8 cellular contexts compared by ENCODE assay signal in genomic region chr19:7705387-7706187, GRCh38. TPM values are rescaled to one million over a fixed set of nuclear protein-coding genes. Genes with fewer than 3 reads are reported as not detected.
DNase-seq lines count a peak whose midpoint lies in the region; ATAC-seq, FAIRE-seq and TF ChIP-seq lines count a peak whose summit lies in the region.

No MANE protein-coding gene starts in this region.

- H3K27ac ChIP-seq in GM23338 (ENCODE audit: low read depth) (no peak overlapping the region), brain microvascular endothelial cell (no peak overlapping the region)

- H3K9me3 Mint-ChIP-seq in GM23338: no peaks in the 10 kb centered on the region
- H3K9me3 Mint-ChIP-seq in activated naive CD8-positive, alpha-beta T cell treated with anti-CD3 and anti-CD28 coated beads for 36 hours: no peaks in the 10 kb centered on the region
- no peaks in the 10 kb centered on the region for H3K9me3 Mint-ChIP-seq in endothelial cell (ENCODE audit: unreplicated experiment)

- no peak for FAIRE-seq in H54 (lab: Jason Lieb, UNC)

- no peaks in the 10 kb centered on the region for H3F3A ChIP-seq in GM23338 (replicated peaks; ENCODE audit: low read depth)

- no peaks in the 10 kb centered on the region; the same call in 2 of the 3 replicates for H3K36me3 Mint-ChIP-seq in GM23338 (ENCODE audit: low read depth)
- peaks cover 3% of the 10 kb centered on the region for H3K36me3 Mint-ChIP-seq in activated naive CD8-positive, alpha-beta T cell treated with anti-CD3 and anti-CD28 coated beads for 36 hours
- H3K36me3 Mint-ChIP-seq in endothelial cell (ENCODE audit: low read depth, unreplicated experiment): no peaks in the 10 kb centered on the region

- peak; percentile 45; the same call in 2 of the 3 replicates for ATAC-seq in GM23338
- no peak for ATAC-seq in HG03097 (IDR thresholded peaks at IDR 0.05; ENCODE audit: low FRiP score, unreplicated experiment)

- H3K4me3 ChIP-seq in GM23338: no peak overlapping the region
- no peak overlapping the region for H3K4me3 ChIP-seq in brain microvascular endothelial cell (ENCODE audit: low read depth, low read length)

- H3K79me2 ChIP-seq in GM23338 (replicated peaks; ENCODE audit: insufficient read depth): no peaks in the 10 kb centered on the region

- H3K4me1 Mint-ChIP-seq in GM23338 (no peaks in the 10 kb centered on the region), endothelial cell (ENCODE audit: unreplicated experiment) (no peaks in the 10 kb centered on the region)
- H3K4me1 Mint-ChIP-seq in activated naive CD8-positive, alpha-beta T cell treated with anti-CD3 and anti-CD28 coated beads for 36 hours: peaks cover 40% of the 10 kb centered on the region

- H3K27me3 Mint-ChIP-seq in GM23338 (ENCODE audit: insufficient read depth, low read depth, poor library complexity): peaks cover 13% of the 10 kb centered on the region
- H3K27me3 Mint-ChIP-seq in activated naive CD8-positive, alpha-beta T cell treated with anti-CD3 and anti-CD28 coated beads for 36 hours: peaks cover 3% of the 10 kb centered on the region
- peaks cover 11% of the 10 kb centered on the region for H3K27me3 Mint-ChIP-seq in endothelial cell (ENCODE audit: unreplicated experiment)

- H3K9me2 ChIP-seq in GM23338 (ENCODE audit: insufficient read depth): no peaks in the 10 kb centered on the region

- H3K27ac Mint-ChIP-seq in GM23338: no peak overlapping the region; the same call in 1 of the 2 replicates
- peak overlapping the region; percentile 89 for H3K27ac Mint-ChIP-seq in activated naive CD8-positive, alpha-beta T cell treated with anti-CD3 and anti-CD28 coated beads for 36 hours
- no peak overlapping the region for H3K27ac Mint-ChIP-seq in endothelial cell (ENCODE audit: unreplicated experiment)

- H3K4me1 ChIP-seq in GM23338 (ENCODE audit: insufficient read depth): no peaks in the 10 kb centered on the region

- DNase-seq in GM23338 (ENCODE audit: low spot score) (no peak), T-helper 2 cell (peak; percentile 21 to 94 (median 61)), endothelial cell (ENCODE audit: low spot score) (no peak), brain microvascular endothelial cell (no peak), H54 (ENCODE audit: insufficient read length, low spot score) (no peak)
- peak; percentile 82 for DNase-seq in activated naive CD8-positive, alpha-beta T cell treated with anti-CD3 and anti-CD28 coated beads for 36 hours
- peak; percentile 44 to 61 for DNase-seq in stimulated activated CD4-positive, alpha-beta T cell treated with anti-CD3 and anti-CD28 coated beads, Interleukin-15, amount 100 ng/mL, for 1 hour (ENCODE audit: low read depth in 1 of 2, low spot score in 1 of 2)

- H3K27me3 ChIP-seq in GM23338 (ENCODE audit: insufficient read depth) (no peaks in the 10 kb centered on the region), brain microvascular endothelial cell (replicated peaks) (no peaks in the 10 kb centered on the region)

- no peaks in the 10 kb centered on the region for H4K20me1 ChIP-seq in GM23338 (replicated peaks; ENCODE audit: insufficient read depth)

- H2AFZ ChIP-seq in GM23338: no peak overlapping the region; the same call in 1 of the 2 replicates

- no peaks in the 10 kb centered on the region for H3K36me3 ChIP-seq in GM23338 (ENCODE audit: insufficient read depth)
- H3K36me3 ChIP-seq in brain microvascular endothelial cell (replicated peaks): no peaks in the 10 kb centered on the region

- H3K4me2 ChIP-seq in GM23338: no peak overlapping the region

- TF ChIP-seq CTCF in GM23338 (conservative IDR thresholded peaks at IDR 0.05; ENCODE audit: low read depth in 2 of 2): no peak
- no peak for TF ChIP-seq CTCF in endothelial cell (IDR thresholded peaks at IDR 0.05; ENCODE audit: unreplicated experiment)
- TF ChIP-seq CTCF in brain microvascular endothelial cell (IDR thresholded peaks at IDR 0.05; ENCODE audit: low read depth, low read length, missing control alignments): no peak

- H3K4me3 Mint-ChIP-seq in GM23338 (no peak overlapping the region), endothelial cell (ENCODE audit: unreplicated experiment) (no peak overlapping the region)
- peak overlapping the region; percentile 50 for H3K4me3 Mint-ChIP-seq in activated naive CD8-positive, alpha-beta T cell treated with anti-CD3 and anti-CD28 coated beads for 36 hours

- no peak for TF ChIP-seq POLR2A in H54 (IDR thresholded peaks at IDR 0.05; ENCODE audit: low read depth, low read length)

- in situ Hi-C loops in brain microvascular endothelial cell (cut with HindIII; ENCODE audit: low pct_ligation_motif_present, low sequenced_read_pairs): no loop called here

TF ChIP-seq in GM23338, 12 proteins besides CTCF, POLR2A, EP300 and RAD21 (continues in another document):
- TF ChIP-seq ZNF114 (CRISPR knock-in tag; IDR thresholded peaks at IDR 0.05) (no peak), POLR2AphosphoS5 (IDR thresholded peaks at IDR 0.05; ENCODE audit: low read depth) (no peak), EZH2phosphoT487 (IDR thresholded peaks at IDR 0.05; ENCODE audit: unreplicated experiment) (no peak), EZH2 (IDR thresholded peaks at IDR 0.05; ENCODE audit: low read depth, unreplicated experiment) (no peak), ZNF331 (CRISPR knock-in tag; IDR thresholded peaks at IDR 0.05; ENCODE audit: low read depth) (no peak), NANOG (IDR thresholded peaks at IDR 0.05; ENCODE audit: borderline replicate concordance) (no peak)

RNA-seq across cellular contexts. Expression of gene FCER2, which starts 3.7 kb away (rescaled TPM):
- not detected in 2 replicates for total RNA-seq in GM23338 (2014; rRNA removed; shearing (Covaris generic))
- 0.29 and 0.38 TPM in 2 replicates for polyA plus RNA-seq in GM23338 (2016; fragmentation: Nextera tagmentation; extraction: Ambion mirVana)
- total RNA-seq in activated naive CD8-positive, alpha-beta T cell treated with anti-CD3 and anti-CD28 coated beads for 36 hours: 1 to 10 TPM; 1.5 to 1.7 TPM
- not detected for total RNA-seq in endothelial cell (ENCODE audit: unreplicated experiment)

RNA-seq across cellular contexts. Expression of gene TRAPPC5, which starts 25.0 kb away (rescaled TPM):
- 78.3 and 83.8 TPM in 2 replicates for total RNA-seq in GM23338 (2014; rRNA removed; shearing (Covaris generic))
- 252 and 284 TPM in 2 replicates for polyA plus RNA-seq in GM23338 (2016; fragmentation: Nextera tagmentation; extraction: Ambion mirVana)
- 10 to 100 TPM; 83.3 to 83.8 TPM for total RNA-seq in activated naive CD8-positive, alpha-beta T cell treated with anti-CD3 and anti-CD28 coated beads for 36 hours
- total RNA-seq in endothelial cell (ENCODE audit: unreplicated experiment): 82.0 TPM

RNA-seq across cellular contexts. Expression of gene CLEC4G, which starts 26.3 kb away (rescaled TPM):
- total RNA-seq in GM23338 (2014; rRNA removed; shearing (Covaris generic)): 0.23 and 0.52 TPM in 2 replicates
- polyA plus RNA-seq in GM23338 (2016; fragmentation: Nextera tagmentation; extraction: Ambion mirVana): 0.65 and 0.70 TPM in 2 replicates
- not detected for total RNA-seq in activated naive CD8-positive, alpha-beta T cell treated with anti-CD3 and anti-CD28 coated beads for 36 hours
- not detected for total RNA-seq in endothelial cell (ENCODE audit: unreplicated experiment)

RNA-seq across cellular contexts. Expression of gene MCEMP1, which starts 28.7 kb away (rescaled TPM):
- not detected in 2 replicates for total RNA-seq in GM23338 (2014; rRNA removed; shearing (Covaris generic))
- not detected in 2 replicates for polyA plus RNA-seq in GM23338 (2016; fragmentation: Nextera tagmentation; extraction: Ambion mirVana)
- total RNA-seq in activated naive CD8-positive, alpha-beta T cell treated with anti-CD3 and anti-CD28 coated beads for 36 hours: not detected
- total RNA-seq in endothelial cell (ENCODE audit: unreplicated experiment): not detected

RNA-seq across cellular contexts. Expression of gene RETN, which starts 36.7 kb away (rescaled TPM):
- total RNA-seq in GM23338 (2014; rRNA removed; shearing (Covaris generic)): not detected in 2 replicates
- polyA plus RNA-seq in GM23338 (2016; fragmentation: Nextera tagmentation; extraction: Ambion mirVana): not detected in 2 replicates
- not detected for total RNA-seq in activated naive CD8-positive, alpha-beta T cell treated with anti-CD3 and anti-CD28 coated beads for 36 hours
- total RNA-seq in endothelial cell (ENCODE audit: unreplicated experiment): not detected

Comparison
In these comparisons a context has a peak if more than half of its experiments do, and no peak if none do; other contexts are left out.
1. DNase-seq: peak in T-helper 2 cell (5 of 5), activated naive CD8-positive, alpha-beta T cell treated with anti-CD3 and anti-CD28 coated beads for 36 hours (single experiment) and stimulated activated CD4-positive, alpha-beta T cell treated with anti-CD3 and anti-CD28 coated beads, Interleukin-15, amount 100 ng/mL, for 1 hour (2 of 2); none in GM23338 (single experiment), endothelial cell (single experiment), brain microvascular endothelial cell (single experiment) and H54 (single experiment).